ENCODE assay signal across 8 cellular contexts in the genomic region with DNA sequence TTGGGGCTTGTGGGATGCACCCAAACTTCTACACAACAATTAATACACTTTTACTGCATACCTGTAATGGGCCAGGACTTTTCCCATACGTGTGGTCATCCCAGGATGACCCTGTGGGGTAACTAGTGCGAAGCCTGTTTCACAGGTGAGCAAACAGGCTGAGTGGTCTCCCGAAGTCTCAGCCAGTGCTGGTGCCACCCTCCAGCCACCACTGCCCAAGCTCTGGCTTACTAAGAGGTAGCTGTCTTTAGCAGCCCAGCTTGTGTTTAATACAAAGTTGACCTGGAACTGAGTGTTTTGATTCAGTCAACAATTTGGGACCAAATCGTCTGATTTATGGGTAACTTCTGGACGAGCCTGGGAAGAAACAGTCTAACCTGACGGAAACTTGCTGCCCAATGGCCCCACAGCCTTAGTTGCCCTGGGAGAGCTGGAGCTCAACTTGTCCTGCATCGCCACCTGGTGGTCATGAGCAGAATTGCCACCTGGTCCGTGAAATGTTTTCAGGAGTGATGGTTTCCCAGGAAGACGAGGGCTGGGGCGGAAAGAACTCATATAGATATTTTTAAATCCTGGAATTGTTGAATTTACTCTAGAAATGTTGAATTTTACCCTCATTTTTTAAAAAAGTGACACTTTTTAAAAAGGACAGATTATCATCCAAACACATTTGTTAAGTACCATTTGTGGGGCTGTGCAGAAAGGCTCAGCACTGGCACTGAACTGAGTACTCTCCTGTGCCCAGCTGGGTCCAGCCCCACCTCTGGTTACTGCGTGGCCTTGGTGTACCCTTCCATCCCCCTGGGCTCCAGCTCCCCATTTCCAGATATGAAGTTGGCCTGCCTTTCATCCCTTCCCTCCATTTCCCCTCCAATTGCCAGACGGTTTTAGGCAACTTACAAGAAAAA.
DNase-seq lines count a peak whose midpoint lies in the region; ATAC-seq and TF ChIP-seq lines count a peak whose summit lies in the region.

No MANE protein-coding gene starts in this region.

- ATAC-seq in GM23338 (peak; percentile 87), HG03159 (IDR thresholded peaks at IDR 0.05; ENCODE audit: unreplicated experiment) (no peak)

- H3K36me3 Mint-ChIP-seq in CD14-positive monocyte (peaks cover 17 to 20% of the 10 kb centered on the region in 2 donors), GM23338 (ENCODE audit: low read depth) (no peaks in the 10 kb centered on the region), chondrocyte (ENCODE audit: low read depth) (no peaks in the 10 kb centered on the region)

- H3K4me3 Mint-ChIP-seq in CD14-positive monocyte = peak overlapping the region in 1 of 2 donors; percentile 52
- H3K4me3 Mint-ChIP-seq in GM23338 = no peak overlapping the region
- no peak overlapping the region for H3K4me3 Mint-ChIP-seq in chondrocyte (ENCODE audit: unreplicated experiment)

- no peaks in the 10 kb centered on the region for H3F3A ChIP-seq in GM23338 (replicated peaks; ENCODE audit: low read depth)

- TF ChIP-seq CTCF in CD14-positive monocyte (IDR thresholded peaks at IDR 0.05) (peak; percentile 90), GM23338 (conservative IDR thresholded peaks at IDR 0.05; ENCODE audit: low read depth in 2 of 2) (peak; percentile 96 to 98), chondrocyte (IDR thresholded peaks at IDR 0.05) (peak; percentile 99)

- H3K4me1 Mint-ChIP-seq in CD14-positive monocyte (peaks cover 13% of the 10 kb centered on the region), GM23338 (peaks cover 6% of the 10 kb centered on the region; the same call in 2 of the 3 replicates), chondrocyte (ENCODE audit: low read depth) (peaks cover 80% of the 10 kb centered on the region)

- no peaks in the 10 kb centered on the region for H3K4me1 ChIP-seq in GM23338 (ENCODE audit: insufficient read depth)

- H3K27me3 ChIP-seq in GM23338 (ENCODE audit: insufficient read depth) = no peaks in the 10 kb centered on the region

- no peak overlapping the region for H3K4me3 ChIP-seq in GM23338

- H3K9me3 Mint-ChIP-seq in CD14-positive monocyte = no peaks in the 10 kb centered on the region
- H3K9me3 Mint-ChIP-seq in GM23338 = no peaks in the 10 kb centered on the region
- no peaks in the 10 kb centered on the region for H3K9me3 Mint-ChIP-seq in chondrocyte (ENCODE audit: low read depth)

- H2AFZ ChIP-seq in GM23338 = no peak overlapping the region; the same call in 1 of the 2 replicates

- peak; percentile 68 for DNase-seq in CD14-positive monocyte (ENCODE audit: low spot score)
- DNase-seq in GM23338 (ENCODE audit: low spot score) = peak; percentile 91
- DNase-seq in NCI-H2227 treated with DMSO at 0.1 percent for 48 hours (lab: John Stamatoyannopoulos, UW) = peak; percentile 69
- DNase-seq in activated CD4-positive, alpha-beta T cell treated with anti-CD3 and anti-CD28 coated beads for 24 hours (ENCODE audit: low read depth in 2 of 2) = peak; percentile 75 to 76
- no peak for DNase-seq in chondrocyte (ENCODE audit: low spot score)
- peak; percentile 90 for DNase-seq in left kidney (ENCODE audit: low read depth, low spot score)
- DNase-seq in stimulated activated CD4-positive, alpha-beta T cell treated with anti-CD3 and anti-CD28 coated beads, Interleukin-4, amount 100 ng/mL, for 24 hours = peak; percentile 84

- no peak overlapping the region for H3K4me2 ChIP-seq in GM23338

- H3K27ac Mint-ChIP-seq in CD14-positive monocyte (no peak overlapping the region), GM23338 (no peak overlapping the region), chondrocyte (ENCODE audit: unreplicated experiment) (peak overlapping the region; percentile 73)

- no peaks in the 10 kb centered on the region for H3K79me2 ChIP-seq in GM23338 (replicated peaks; ENCODE audit: insufficient read depth)

- H3K27ac ChIP-seq in GM23338 (ENCODE audit: low read depth) = no peak overlapping the region

- H3K27me3 Mint-ChIP-seq in CD14-positive monocyte (ENCODE audit: low read depth in 3 of 3) = peaks cover 0 to 19% (median 9%) of the 10 kb centered on the region in 3 donors
- H3K27me3 Mint-ChIP-seq in GM23338 (ENCODE audit: insufficient read depth, low read depth, poor library complexity) = peaks cover 2% of the 10 kb centered on the region
- no peaks in the 10 kb centered on the region for H3K27me3 Mint-ChIP-seq in chondrocyte (ENCODE audit: low read depth)

- no peaks in the 10 kb centered on the region for H4K20me1 ChIP-seq in GM23338 (replicated peaks; ENCODE audit: insufficient read depth)

- no peaks in the 10 kb centered on the region for H3K36me3 ChIP-seq in GM23338 (ENCODE audit: insufficient read depth)

- no peaks in the 10 kb centered on the region for H3K9me2 ChIP-seq in GM23338 (ENCODE audit: insufficient read depth)

- intact Hi-C loops in CD14-positive monocyte (cut with micrococcal nuclease) = loop anchor here (2.0 to 5.0 kb wide), 5 partner anchors 231 to 495 kb away; no protein-coding TSS in a partner anchor

TF ChIP-seq in GM23338, 12 proteins besides CTCF, POLR2A, EP300 and RAD21 (continues in another document):
- no peak for TF ChIP-seq ZNF331 (CRISPR knock-in tag; IDR thresholded peaks at IDR 0.05; ENCODE audit: low read depth)
- TF ChIP-seq NANOG (IDR thresholded peaks at IDR 0.05; ENCODE audit: borderline replicate concordance) = no peak
- no peak for TF ChIP-seq POLR2AphosphoS5 (IDR thresholded peaks at IDR 0.05; ENCODE audit: low read depth)
- TF ChIP-seq STAT1 (IDR thresholded peaks at IDR 0.05; ENCODE audit: unreplicated experiment) = no peak
- TF ChIP-seq, protein P1, sequence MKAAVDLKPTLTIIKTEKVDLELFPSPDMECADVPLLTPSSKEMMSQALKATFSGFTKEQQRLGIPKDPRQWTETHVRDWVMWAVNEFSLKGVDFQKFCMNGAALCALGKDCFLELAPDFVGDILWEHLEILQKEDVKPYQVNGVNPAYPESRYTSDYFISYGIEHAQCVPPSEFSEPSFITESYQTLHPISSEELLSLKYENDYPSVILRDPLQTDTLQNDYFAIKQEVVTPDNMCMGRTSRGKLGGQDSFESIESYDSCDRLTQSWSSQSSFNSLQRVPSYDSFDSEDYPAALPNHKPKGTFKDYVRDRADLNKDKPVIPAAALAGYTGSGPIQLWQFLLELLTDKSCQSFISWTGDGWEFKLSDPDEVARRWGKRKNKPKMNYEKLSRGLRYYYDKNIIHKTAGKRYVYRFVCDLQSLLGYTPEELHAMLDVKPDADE (IDR thresholded peaks at IDR 0.05) = no peak
- no peak for TF ChIP-seq EZH2 (IDR thresholded peaks at IDR 0.05; ENCODE audit: low read depth, unreplicated experiment)
- TF ChIP-seq JUNB (IDR thresholded peaks at IDR 0.05; ENCODE audit: unreplicated experiment) = no peak
- TF ChIP-seq ZNF114 (CRISPR knock-in tag; IDR thresholded peaks at IDR 0.05) = no peak
- no peak for TF ChIP-seq EZH2phosphoT487 (IDR thresholded peaks at IDR 0.05; ENCODE audit: unreplicated experiment)
- TF ChIP-seq, protein P2, sequence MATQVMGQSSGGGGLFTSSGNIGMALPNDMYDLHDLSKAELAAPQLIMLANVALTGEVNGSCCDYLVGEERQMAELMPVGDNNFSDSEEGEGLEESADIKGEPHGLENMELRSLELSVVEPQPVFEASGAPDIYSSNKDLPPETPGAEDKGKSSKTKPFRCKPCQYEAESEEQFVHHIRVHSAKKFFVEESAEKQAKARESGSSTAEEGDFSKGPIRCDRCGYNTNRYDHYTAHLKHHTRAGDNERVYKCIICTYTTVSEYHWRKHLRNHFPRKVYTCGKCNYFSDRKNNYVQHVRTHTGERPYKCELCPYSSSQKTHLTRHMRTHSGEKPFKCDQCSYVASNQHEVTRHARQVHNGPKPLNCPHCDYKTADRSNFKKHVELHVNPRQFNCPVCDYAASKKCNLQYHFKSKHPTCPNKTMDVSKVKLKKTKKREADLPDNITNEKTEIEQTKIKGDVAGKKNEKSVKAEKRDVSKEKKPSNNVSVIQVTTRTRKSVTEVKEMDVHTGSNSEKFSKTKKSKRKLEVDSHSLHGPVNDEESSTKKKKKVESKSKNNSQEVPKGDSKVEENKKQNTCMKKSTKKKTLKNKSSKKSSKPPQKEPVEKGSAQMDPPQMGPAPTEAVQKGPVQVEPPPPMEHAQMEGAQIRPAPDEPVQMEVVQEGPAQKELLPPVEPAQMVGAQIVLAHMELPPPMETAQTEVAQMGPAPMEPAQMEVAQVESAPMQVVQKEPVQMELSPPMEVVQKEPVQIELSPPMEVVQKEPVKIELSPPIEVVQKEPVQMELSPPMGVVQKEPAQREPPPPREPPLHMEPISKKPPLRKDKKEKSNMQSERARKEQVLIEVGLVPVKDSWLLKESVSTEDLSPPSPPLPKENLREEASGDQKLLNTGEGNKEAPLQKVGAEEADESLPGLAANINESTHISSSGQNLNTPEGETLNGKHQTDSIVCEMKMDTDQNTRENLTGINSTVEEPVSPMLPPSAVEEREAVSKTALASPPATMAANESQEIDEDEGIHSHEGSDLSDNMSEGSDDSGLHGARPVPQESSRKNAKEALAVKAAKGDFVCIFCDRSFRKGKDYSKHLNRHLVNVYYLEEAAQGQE (IDR thresholded peaks at IDR 0.05; ENCODE audit: unreplicated experiment) = no peak
